Comparison of ENCODE assay signal across 36 cellular contexts in genomic region chr7:78835896-78836295, GRCh38.
DNase-seq lines count a peak whose midpoint lies in the region; ATAC-seq, FAIRE-seq and TF ChIP-seq lines count a peak whose summit lies in the region.
"Had no signal": no experiment of that assay in that cellular context is flagged by ENCODE, and none has a peak within 500 bp of the region (broad histone marks: within the 10 kb centered on the region; RNA-seq: fewer than 3 reads in every experiment).

No MANE protein-coding gene starts in this region.

- H3K9me1 ChIP-seq in IMR-90 (ENCODE audit: insufficient read depth, low read length): peaks cover 3% of the 10 kb centered on the region; the same call in 1 of the 2 replicates
- H3K9me1 ChIP-seq in K562 (ENCODE audit: control insufficient read depth, insufficient read depth, low read length): no peaks in the 10 kb centered on the region

- WGBS in HepG2 (ENCODE audit: low lambda C conversion rate): 51% methylated on average over 5 of the region's 5 CpGs
- 71% methylated on average over 5 of the region's 5 CpGs for WGBS in right lobe of liver (ENCODE audit: insufficient coverage, low coverage, low lambda C conversion rate, missing lambda C conversion rate)
- 12% methylated on average over 5 of the region's 5 CpGs for WGBS in A549 (ENCODE audit: missing lambda C conversion rate)
- WGBS in IMR-90 (ENCODE audit: extremely low coverage in 2 of 2, insufficient read length in 1 of 2), 2 experiments: no CpG with 5 or more reads among the region's 5 CpGs
- WGBS in K562 (ENCODE audit: insufficient coverage, low coverage, missing lambda C conversion rate): 3% methylated on average over 5 of the region's 5 CpGs

- H3K27ac ChIP-seq in HepG2 (ENCODE audit: extremely low read length, insufficient read depth, low read length): no peak overlapping the region
- H3K27ac ChIP-seq in right lobe of liver: no peak overlapping the region
- H3K27ac ChIP-seq in A549: no peak overlapping the region
- H3K27ac ChIP-seq in IMR-90 (ENCODE audit: insufficient read depth, low read length): no peak overlapping the region
- H3K27ac ChIP-seq in K562 (ENCODE audit: extremely low read depth, low read depth, low read length): no peak overlapping the region
- H3K27ac ChIP-seq: 22Rv1; BLaER1; BLaER1 treated with 17β-estradiol and CSF1 and Interleukin-3, amounts not matched to agents 10 nM and 100 nM; C4-2B had no signal

- no peak overlapping the region for H3K4me3 ChIP-seq in HepG2 (replicated peaks in 1 of 3; ENCODE audit: insufficient read depth in 1 of 3, low read depth in 2 of 3, low read length in 3 of 3)
- no peak overlapping the region for H3K4me3 ChIP-seq in right lobe of liver
- H3K4me3 ChIP-seq in A549: no peak overlapping the region
- H3K4me3 ChIP-seq in IMR-90 (ENCODE audit: insufficient read depth, low read depth, low read length): no peak overlapping the region
- no peak overlapping the region for H3K4me3 ChIP-seq in K562
- H3K4me3 ChIP-seq: BLaER1; BLaER1 treated with 17β-estradiol and CSF1 and Interleukin-3, amounts not matched to agents 10 nM and 100 nM had no signal

- no peaks in the 10 kb centered on the region for H3K27me3 Mint-ChIP-seq in activated T-cell treated with anti-CD3 and anti-CD28 coated beads, Interleukin-2, amount 50 U/mL, for 72 hours (ENCODE audit: low read depth)
- H3K27me3 Mint-ChIP-seq: B cell; CD4-positive, alpha-beta memory T cell; CD4-positive, alpha-beta T cell; CD4-positive, CD25-positive, alpha-beta regulatory T cell; CD8-positive, alpha-beta memory T cell had no signal

- H3K4ac ChIP-seq in IMR-90 (ENCODE audit: low read depth, low read length): no peak overlapping the region

- no peak overlapping the region for H3K18ac ChIP-seq in IMR-90 (ENCODE audit: low read depth, low read length)

- intact Hi-C loops in HepG2 (cut with micrococcal nuclease; ENCODE audit: unreplicated experiment): no loop called here
- intact Hi-C loops in right lobe of liver (cut with DNase I): no loop called here
- intact Hi-C loops in IMR-90 (cut with micrococcal nuclease): no loop called here
- intact Hi-C loops in K562 (cut with micrococcal nuclease): no loop called here

- H3K79me2 ChIP-seq in HepG2 (ENCODE audit: insufficient read depth, low read length): no peaks in the 10 kb centered on the region
- H3K79me2 ChIP-seq in K562 (ENCODE audit: control insufficient read depth, insufficient read depth, low read length): no peaks in the 10 kb centered on the region

- peaks cover 2% of the 10 kb centered on the region in 2 donors for H3K9me3 Mint-ChIP-seq in activated T-cell treated with anti-CD3 and anti-CD28 coated beads, Interleukin-2, amount 50 U/mL, for 72 hours

- no peak overlapping the region for H4K91ac ChIP-seq in IMR-90 (ENCODE audit: insufficient read depth, low read depth, low read length)

- H3K79me1 ChIP-seq in IMR-90 (ENCODE audit: low read depth in 1 of 2, low read length in 2 of 2): no peaks in the 10 kb centered on the region

- H3K4me1 ChIP-seq in HepG2 (ENCODE audit: insufficient read depth, low read length) (no peaks in the 10 kb centered on the region), right lobe of liver (no peaks in the 10 kb centered on the region), A549 (no peaks in the 10 kb centered on the region), IMR-90 (ENCODE audit: control insufficient read depth, insufficient read depth, low read length) (no peaks in the 10 kb centered on the region), K562 (replicated peaks in 1 of 2; ENCODE audit: control insufficient read depth in 2 of 2, insufficient read depth in 2 of 2, low read length in 2 of 2) (no peaks in the 10 kb centered on the region)
- H3K4me1 ChIP-seq: BE2C; BLaER1; BLaER1 treated with 17β-estradiol and CSF1 and Interleukin-3, amounts not matched to agents 10 nM and 100 nM; Caco-2 had no signal

- CTCF ChIA-PET in HepG2 (lab: Yijun Ruan, JAX; ENCODE audit: low intra/inter-chr PET ratio, low total read pairs): no interaction called here
- CTCF ChIA-PET in A549 (lab: Yijun Ruan, JAX): no interaction called here
- CTCF ChIA-PET in IMR-90 (lab: Yijun Ruan, JAX): no interaction called here
- CTCF ChIA-PET in K562 (lab: Yijun Ruan, JAX; ENCODE audit: low intra/inter-chr PET ratio): no interaction called here

- no peak overlapping the region for H3K56ac ChIP-seq in IMR-90 (ENCODE audit: extremely low read depth, insufficient read depth, low read length)

- H3K9ac ChIP-seq in HepG2 (ENCODE audit: insufficient read depth, low read depth, low read length): no peak overlapping the region
- H3K9ac ChIP-seq in IMR-90 (ENCODE audit: low read depth, low read length): no peak overlapping the region
- H3K9ac ChIP-seq in K562 (ENCODE audit: insufficient read depth in 1 of 2, low read depth in 2 of 2, low read length in 2 of 2): no peak overlapping the region
- H3K9ac ChIP-seq: BLaER1; BLaER1 treated with 17β-estradiol and CSF1 and Interleukin-3, amounts not matched to agents 10 nM and 100 nM had no signal

- FAIRE-seq in HepG2 (lab: Jason Lieb, UNC): no peak
- FAIRE-seq in A549 (lab: Jason Lieb, UNC): no peak
- no peak for FAIRE-seq in K562 (lab: Jason Lieb, UNC)
- FAIRE-seq: A204.1, D721Med had no signal

- no peaks in the 10 kb centered on the region for H3K36me3 Mint-ChIP-seq in activated T-cell treated with anti-CD3 and anti-CD28 coated beads, Interleukin-2, amount 50 U/mL, for 72 hours (ENCODE audit: insufficient read depth in 2 of 2)
- H3K36me3 Mint-ChIP-seq: CD14-positive monocyte; CD4-positive, alpha-beta memory T cell; CD4-positive, CD25-positive, alpha-beta regulatory T cell; CD8-positive, alpha-beta memory T cell; CD8-positive, alpha-beta T cell had no signal

- H2BK15ac ChIP-seq in IMR-90 (ENCODE audit: low read depth, low read length): no peak overlapping the region

- H2AFZ ChIP-seq in HepG2 (ENCODE audit: low read length) (no peak overlapping the region), IMR-90 (replicated peaks; ENCODE audit: low read length, poor library complexity) (no peak overlapping the region), K562 (ENCODE audit: low read depth, low read length) (no peak overlapping the region)

- no peak overlapping the region for H2BK120ac ChIP-seq in IMR-90 (ENCODE audit: low read depth, low read length)

- dilution Hi-C loops in IMR-90 (cut with HindIII; ENCODE audit: low sequenced_read_pairs, unreplicated experiment): no loop called here

- H3K36me3 ChIP-seq in HepG2 (replicated peaks in 1 of 2; ENCODE audit: control insufficient read depth in 1 of 2, insufficient read depth in 2 of 2, low read length in 2 of 2) (no peaks in the 10 kb centered on the region), right lobe of liver (no peaks in the 10 kb centered on the region), IMR-90 (ENCODE audit: control insufficient read depth, insufficient read depth, low read length) (no peaks in the 10 kb centered on the region), K562 (ENCODE audit: control insufficient read depth, insufficient read depth, low read length) (no peaks in the 10 kb centered on the region)
- H3K36me3 ChIP-seq: BE2C; BLaER1; BLaER1 treated with 17β-estradiol and CSF1 and Interleukin-3, amounts not matched to agents 10 nM and 100 nM had no signal

- no peaks in the 10 kb centered on the region for H3K4me1 Mint-ChIP-seq in activated T-cell treated with anti-CD3 and anti-CD28 coated beads, Interleukin-2, amount 50 U/mL, for 72 hours (ENCODE audit: low read depth)
- H3K4me1 Mint-ChIP-seq: B cell; CD14-positive monocyte; CD4-positive, alpha-beta memory T cell; CD4-positive, CD25-positive, alpha-beta regulatory T cell; CD8-positive, alpha-beta memory T cell had no signal

- H3K14ac ChIP-seq in IMR-90 (replicated peaks; ENCODE audit: low read depth, low read length): no peak overlapping the region

- H2BK5ac ChIP-seq in IMR-90 (ENCODE audit: low read depth, low read length, poor library complexity, severe bottlenecking): no peak overlapping the region

- no peak overlapping the region for H2BK20ac ChIP-seq in IMR-90 (ENCODE audit: low read depth, low read length)

- H2AK5ac ChIP-seq in IMR-90 (ENCODE audit: low read depth, low read length): no peak overlapping the region

- no peaks in the 10 kb centered on the region for H3K9me3 ChIP-seq in HepG2 (ENCODE audit: low read length)
- H3K9me3 ChIP-seq in right lobe of liver: no peaks in the 10 kb centered on the region
- H3K9me3 ChIP-seq in A549: no peaks in the 10 kb centered on the region
- H3K9me3 ChIP-seq in IMR-90 (ENCODE audit: control insufficient read depth, insufficient read depth, low read length): peaks cover 4% of the 10 kb centered on the region; the same call in 1 of the 2 replicates
- peaks cover 3% of the 10 kb centered on the region for H3K9me3 ChIP-seq in K562 (replicated peaks; ENCODE audit: control insufficient read depth, insufficient read depth, low read depth, low read length)
- H3K9me3 ChIP-seq: BE2C, BLaER1, Caco-2 had no signal

- BruUV-seq in HepG2 (replicated peaks; lab: Mats Ljungman, UMichigan) (no TSS peak), IMR-90 (replicated peaks; lab: Mats Ljungman, UMichigan) (no TSS peak), K562 (replicated peaks; lab: Mats Ljungman, UMichigan) (no TSS peak)

- POLR2A ChIA-PET in HepG2 (lab: Yijun Ruan, JAX) (no interaction called here), A549 (lab: Yijun Ruan, JAX) (no interaction called here), IMR-90 (lab: Charles Lee; ENCODE audit: unreplicated experiment) (interaction anchor here (0.6 kb wide), 1 partner anchor 67 kb away, joined by 4 read pairs; no protein-coding TSS in a partner anchor), K562 (lab: Yijun Ruan, JAX) (no interaction called here)

- H3K4me3 Mint-ChIP-seq in activated T-cell treated with anti-CD3 and anti-CD28 coated beads, Interleukin-2, amount 50 U/mL, for 72 hours: no peak overlapping the region
- H3K4me3 Mint-ChIP-seq: B cell; CD14-positive monocyte; CD4-positive, alpha-beta memory T cell; CD4-positive, alpha-beta T cell; CD4-positive, CD25-positive, alpha-beta regulatory T cell; CD8-positive, alpha-beta memory T cell; CD8-positive, alpha-beta T cell had no signal

- H4K8ac ChIP-seq in IMR-90 (ENCODE audit: low read depth in 2 of 2, low read length in 2 of 2): no peak overlapping the region

- H2AK9ac ChIP-seq in IMR-90 (replicated peaks; ENCODE audit: low read depth, low read length, poor library complexity): no peak overlapping the region

- H3K27ac Mint-ChIP-seq in activated T-cell treated with anti-CD3 and anti-CD28 coated beads, Interleukin-2, amount 50 U/mL, for 72 hours: no peak overlapping the region
- H3K27ac Mint-ChIP-seq: B cell; CD14-positive monocyte; CD4-positive, alpha-beta memory T cell; CD4-positive, alpha-beta T cell; CD4-positive, CD25-positive, alpha-beta regulatory T cell; CD8-positive, alpha-beta memory T cell; CD8-positive, alpha-beta T cell had no signal

- H3K27me3 ChIP-seq in HepG2 (ENCODE audit: control insufficient read depth in 1 of 2, insufficient read depth in 2 of 2, low read length in 2 of 2) (no peaks in the 10 kb centered on the region), right lobe of liver (no peaks in the 10 kb centered on the region), IMR-90 (ENCODE audit: control insufficient read depth, insufficient read depth, low read length) (no peaks in the 10 kb centered on the region), K562 (ENCODE audit: control insufficient read depth in 2 of 2, insufficient read depth in 2 of 2, low read length in 2 of 2) (no peaks in the 10 kb centered on the region)
- H3K27me3 ChIP-seq: BE2C; BLaER1; BLaER1 treated with 17β-estradiol and CSF1 and Interleukin-3, amounts not matched to agents 10 nM and 100 nM had no signal

- no peak for ATAC-seq in HepG2
- ATAC-seq in right lobe of liver: no peak
- no peak for ATAC-seq in A549
- no peak for ATAC-seq in IMR-90 (ENCODE audit: low read depth)
- ATAC-seq in K562: no peak
- ATAC-seq in HG02763 (IDR thresholded peaks at IDR 0.05; ENCODE audit: unreplicated experiment): no peak
- no peak for ATAC-seq in activated T-cell treated with anti-CD3 and anti-CD28 coated beads, Interleukin-2, amount 50 U/mL, for 72 hours (replicated peaks in 1 of 2)
- ATAC-seq in GM21825 (IDR thresholded peaks at IDR 0.05; ENCODE audit: unreplicated experiment): no peak
- ATAC-seq: CD8-positive, alpha-beta T cell had no signal

- TF ChIP-seq POLR2A in HepG2 (IDR thresholded peaks at IDR 0.05; ENCODE audit: insufficient read depth in 1 of 2, low read depth in 2 of 2, low read length in 2 of 2) (no peak), right lobe of liver (IDR thresholded peaks at IDR 0.05) (no peak), A549 (IDR thresholded peaks at IDR 0.05; ENCODE audit: low read length) (no peak), IMR-90 (IDR thresholded peaks at IDR 0.05; ENCODE audit: low read depth, low read length) (no peak), K562 (conservative IDR thresholded peaks at IDR 0.05) (no peak)

- TF ChIP-seq RAD21 in HepG2 (CRISPR knock-in tag; IDR thresholded peaks at IDR 0.05) (no peak), A549 (conservative IDR thresholded peaks at IDR 0.05 in 1 of 2, IDR thresholded peaks at IDR 0.05 in 1 of 2) (no peak), IMR-90 (IDR thresholded peaks at IDR 0.05; ENCODE audit: low read length) (no peak), K562 (CRISPR knock-in tag; conservative IDR thresholded peaks at IDR 0.05 in 1 of 2, IDR thresholded peaks at IDR 0.05 in 1 of 2) (no peak)

- no peak overlapping the region for H3K4me2 ChIP-seq in HepG2 (ENCODE audit: low read depth, low read length)
- H3K4me2 ChIP-seq in A549: no peak overlapping the region
- no peak overlapping the region for H3K4me2 ChIP-seq in IMR-90 (ENCODE audit: low read depth, low read length)
- no peak overlapping the region for H3K4me2 ChIP-seq in K562 (ENCODE audit: insufficient read depth, low read length)
- H3K4me2 ChIP-seq: BLaER1; BLaER1 treated with 17β-estradiol and CSF1 and Interleukin-3, amounts not matched to agents 10 nM and 100 nM had no signal

- TF ChIP-seq EP300 in HepG2 (IDR thresholded peaks at IDR 0.05; ENCODE audit: low read depth in 2 of 2, low read length in 2 of 2) (no peak), HepG2 (CRISPR knock-in tag; IDR thresholded peaks at IDR 0.05; ENCODE audit: borderline replicate concordance) (no peak), A549 (IDR thresholded peaks at IDR 0.05) (no peak), K562 (IDR thresholded peaks at IDR 0.05; ENCODE audit: low read length) (no peak)

- DNase-seq in HepG2 (ENCODE audit: low spot score): no peak
- no peak for DNase-seq in right lobe of liver
- DNase-seq in A549 (ENCODE audit: low read depth in 1 of 2, low spot score in 1 of 2): no peak
- no peak for DNase-seq in IMR-90
- DNase-seq in K562 (ENCODE audit: extremely low read depth in 1 of 4, low spot score in 3 of 4): no peak
- no peak for DNase-seq in activated T-cell treated with anti-CD3 and anti-CD28 coated beads, Interleukin-2, amount 50 U/mL, for 72 hours
- DNase-seq: 8988T; ACHN; AML-193; BE2C; C1 segment of cervical spinal cord; Caco-2; Calu3; CD4-positive, alpha-beta memory T cell; CD4-positive, alpha-beta T cell; CD4-positive, CD25-positive, alpha-beta regulatory T cell; CD8-positive, alpha-beta memory T cell; CD8-positive, alpha-beta T cell; COR-L47; DMS 273 treated with DMSO at 0.1 percent for 48 hours; DMS153; DMS53; DMS79; DMS79 treated with DMSO at 0.1 percent for 48 hours; DND-41; EL had no signal

- H4K20me1 ChIP-seq in HepG2 (ENCODE audit: insufficient read depth, low read length) (no peaks in the 10 kb centered on the region), IMR-90 (ENCODE audit: insufficient read depth, low read length) (no peaks in the 10 kb centered on the region), K562 (replicated peaks; ENCODE audit: control insufficient read depth, insufficient read depth, low read length) (no peaks in the 10 kb centered on the region)
- H4K20me1 ChIP-seq: BLaER1; BLaER1 treated with 17β-estradiol and CSF1 and Interleukin-3, amounts not matched to agents 10 nM and 100 nM had no signal

- in situ Hi-C loops in HepG2 (cut with HindIII; ENCODE audit: extremely low pct_ligation_motif_present, low pct_unique_long_range_greater_than_20kb) (no loop called here), IMR-90 (cut with MboI; ENCODE audit: low sequenced_read_pairs) (no loop called here), K562 (cut with MboI) (no loop called here)

- no peak overlapping the region for H4K5ac ChIP-seq in IMR-90 (ENCODE audit: low read depth, low read length)

- TF ChIP-seq CTCF in HepG2 (CRISPR knock-in tag; IDR thresholded peaks at IDR 0.05): no peak
- TF ChIP-seq CTCF in right lobe of liver (IDR thresholded peaks at IDR 0.05): no peak
- TF ChIP-seq CTCF in A549 (IDR thresholded peaks at IDR 0.05): no peak
- TF ChIP-seq CTCF in IMR-90 (conservative IDR thresholded peaks at IDR 0.05; ENCODE audit: low read depth, low read length): no peak
- no peak for TF ChIP-seq CTCF in K562 (IDR thresholded peaks at IDR 0.05 in 2 of 3, conservative IDR thresholded peaks at IDR 0.05 in 1 of 3; ENCODE audit: insufficient read depth in 2 of 3, low read depth in 1 of 3, low read length in 3 of 3)

- H3K23ac ChIP-seq in IMR-90 (ENCODE audit: low read depth, low read length): no peak overlapping the region

Comparison
In these comparisons a context has a peak if more than half of its experiments do, and no peak if none do; other contexts are left out.
1. Of the 241 proteins assayed by ChIP-seq in both HepG2 and K562: peak only in HepG2: none; only in K562: MAFG; in both: MAFF and MAFK; in neither: 238.